ENCODE assay signal across 10 cellular contexts in genomic region chr11:111624602-111625001, GRCh38.
"Had no signal": no experiment of that assay in that cellular context is flagged by ENCODE, and none has a peak within 500 bp of the region (broad histone marks: within the 10 kb centered on the region; RNA-seq: fewer than 3 reads in every experiment).

No MANE protein-coding gene starts in this region.

- H3K9me3 ChIP-seq: esophagus squamous epithelium, gastrocnemius medialis, right atrium auricular region had no signal

- H3K27me3 ChIP-seq: esophagus squamous epithelium, gastrocnemius medialis, right atrium auricular region had no signal

- H3K4me3 Mint-ChIP-seq: activated naive CD8-positive, alpha-beta T cell treated with anti-CD3 and anti-CD28 coated beads, Interleukin-2, amount 10 ng/mL, durations not matched to agents 7 days and 5 days; natural killer cell had no signal

- H3K4me3 ChIP-seq: esophagus squamous epithelium, gastrocnemius medialis, right atrium auricular region had no signal

- DNase-seq: activated CD4-positive, alpha-beta T cell treated with anti-CD3 and anti-CD28 coated beads, Interleukin-2, amount 50 U/mL, for 48 hours; activated naive CD8-positive, alpha-beta T cell treated with anti-CD3 and anti-CD28 coated beads, Interleukin-2, amount 10 ng/mL, durations not matched to agents 7 days and 5 days; esophagus squamous epithelium; gastrocnemius medialis; kidney; natural killer cell; posterior cingulate gyrus; stimulated activated CD4-positive, alpha-beta T cell treated with anti-CD3 and anti-CD28 coated beads, Interleukin-2, amount 100 ng/mL, for 48 hours; stimulated activated naive CD8-positive, alpha-beta T cell treated with anti-CD3 and anti-CD28 coated beads, Interleukin-15, Interleukin-2, amounts not matched to agents 100 U/mL and 50 U/mL, for 24 hours had no signal

- H3K27me3 Mint-ChIP-seq: activated naive CD8-positive, alpha-beta T cell treated with anti-CD3 and anti-CD28 coated beads, Interleukin-2, amount 10 ng/mL, durations not matched to agents 7 days and 5 days had no signal

- H3K4me1 ChIP-seq: esophagus squamous epithelium, right atrium auricular region had no signal

- H3K9me3 Mint-ChIP-seq: natural killer cell had no signal

- ATAC-seq: gastrocnemius medialis; natural killer cell; stimulated activated naive CD8-positive, alpha-beta T cell treated with anti-CD3 and anti-CD28 coated beads, Interleukin-15, Interleukin-2, amounts not matched to agents 100 U/mL and 50 U/mL, for 24 hours had no signal

- H3K27ac ChIP-seq: esophagus squamous epithelium, gastrocnemius medialis, right atrium auricular region had no signal

- H3K27ac Mint-ChIP-seq: activated naive CD8-positive, alpha-beta T cell treated with anti-CD3 and anti-CD28 coated beads, Interleukin-2, amount 10 ng/mL, durations not matched to agents 7 days and 5 days; natural killer cell had no signal

- H3K4me1 Mint-ChIP-seq: activated naive CD8-positive, alpha-beta T cell treated with anti-CD3 and anti-CD28 coated beads, Interleukin-2, amount 10 ng/mL, durations not matched to agents 7 days and 5 days had no signal
